Comparison of ENCODE assay signal across 14 cellular contexts in the genomic region with DNA sequence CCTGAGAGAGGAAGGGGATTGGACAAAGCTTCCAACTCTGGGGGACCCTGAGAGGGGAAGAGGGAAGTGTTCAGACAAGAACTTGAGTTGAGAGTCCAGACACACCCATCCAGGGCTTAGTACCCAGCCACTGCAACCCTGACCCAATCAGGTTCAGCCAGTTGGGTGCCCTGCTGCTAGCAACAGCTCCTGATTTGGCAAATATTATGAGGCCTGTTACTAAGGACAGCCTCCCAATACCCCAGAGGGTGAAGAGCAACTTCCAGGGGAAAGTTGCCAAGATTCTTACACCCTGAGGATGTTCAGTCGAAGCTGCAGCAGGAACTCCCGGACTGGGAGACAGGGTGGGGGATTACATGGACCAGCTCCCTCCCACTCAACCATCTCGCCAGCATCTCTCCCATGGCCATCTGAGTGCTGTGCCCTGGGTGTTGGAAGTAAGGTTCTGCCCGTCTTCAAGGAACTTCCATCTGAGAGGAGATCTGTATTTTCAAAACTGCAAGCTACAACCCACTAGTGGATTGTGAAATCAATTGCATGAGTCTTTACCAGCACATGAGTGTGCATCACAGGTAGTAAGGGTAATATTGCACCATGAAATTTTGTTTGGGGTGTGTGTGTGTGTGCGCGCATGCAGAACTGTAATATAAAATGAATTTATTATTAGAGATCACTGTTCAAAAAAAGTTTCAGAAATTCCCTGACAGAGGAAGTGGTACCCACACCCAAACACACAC. TPM values are rescaled to one million over a fixed set of nuclear protein-coding genes. Genes with fewer than 3 reads are reported as not detected.
DNase-seq lines count a peak whose midpoint lies in the region; ATAC-seq and TF ChIP-seq lines count a peak whose summit lies in the region.
"Had no signal": no experiment of that assay in that cellular context is flagged by ENCODE, and none has a peak within 500 bp of the region (broad histone marks: within the 10 kb centered on the region; RNA-seq: fewer than 3 reads in every experiment).

No MANE protein-coding gene starts in this region.

- H3K4me1 Mint-ChIP-seq in HFFc6 (ENCODE audit: low read depth): peaks cover 13% of the 10 kb centered on the region
- no peaks in the 10 kb centered on the region for H3K4me1 Mint-ChIP-seq in progenitor cell of endocrine pancreas (ENCODE audit: low read depth)
- H3K4me1 Mint-ChIP-seq: activated T-helper 17 cell treated with anti-CD3 and anti-CD28 coated beads, Interleukin-2, amount 50 U/mL, for 72 hours had no signal

- H3K4me3 ChIP-seq in fibroblast of the aortic adventitia (ENCODE audit: low read depth, low read length): no peak overlapping the region

- DNase-seq in HFFc6: peak; percentile 88
- peak; percentile 52 for DNase-seq in SK-MEL-5 (ENCODE audit: low read depth, low spot score)
- peak; percentile 43 for DNase-seq in fibroblast of the aortic adventitia (ENCODE audit: low read depth)
- no peak for DNase-seq in progenitor cell of endocrine pancreas (ENCODE audit: low spot score, unreplicated experiment)
- no peak for DNase-seq in COLO829 (ENCODE audit: low spot score)
- DNase-seq: activated CD4-positive, alpha-beta T cell treated with anti-CD3 and anti-CD28 coated beads for 1 hour; dermis blood vessel endothelial cell; stimulated activated naive CD8-positive, alpha-beta T cell treated with anti-CD3 and anti-CD28 coated beads, Interleukin-15, Interleukin-2, amounts not matched to agents 100 U/mL and 50 U/mL, for 24 hours had no signal

- no peak overlapping the region for H3K4me3 Mint-ChIP-seq in HFFc6
- no peak overlapping the region for H3K4me3 Mint-ChIP-seq in progenitor cell of endocrine pancreas (ENCODE audit: low read depth)
- H3K4me3 Mint-ChIP-seq: activated T-helper 17 cell treated with anti-CD3 and anti-CD28 coated beads, Interleukin-2, amount 50 U/mL, for 72 hours; nephron had no signal

- in situ Hi-C loops in SK-MEL-5 (cut with HindIII; ENCODE audit: low pct_unique_long_range_greater_than_20kb, low sequenced_read_pairs): no loop called here

- H3K27me3 Mint-ChIP-seq in HFFc6 (ENCODE audit: insufficient read depth): peaks cover 7% of the 10 kb centered on the region
- H3K27me3 Mint-ChIP-seq in progenitor cell of endocrine pancreas: peaks cover 5% of the 10 kb centered on the region

- H3K27ac Mint-ChIP-seq in HFFc6 (peak overlapping the region; percentile 81), progenitor cell of endocrine pancreas (peak overlapping the region; percentile 23)
- H3K27ac Mint-ChIP-seq: activated T-helper 17 cell treated with anti-CD3 and anti-CD28 coated beads, Interleukin-2, amount 50 U/mL, for 72 hours; nephron had no signal

- H3K36me3 Mint-ChIP-seq in HFFc6 (ENCODE audit: low read depth): no peaks in the 10 kb centered on the region
- H3K36me3 Mint-ChIP-seq in progenitor cell of endocrine pancreas (ENCODE audit: insufficient read depth): no peaks in the 10 kb centered on the region

- H3K9me3 Mint-ChIP-seq in HFFc6: no peaks in the 10 kb centered on the region
- H3K9me3 Mint-ChIP-seq in progenitor cell of endocrine pancreas (ENCODE audit: low read depth): peaks cover 5% of the 10 kb centered on the region
- H3K9me3 Mint-ChIP-seq: activated T-helper 17 cell treated with anti-CD3 and anti-CD28 coated beads, Interleukin-2, amount 50 U/mL, for 72 hours; nephron had no signal

- no peak for ATAC-seq in HG02884 (IDR thresholded peaks at IDR 0.05; ENCODE audit: unreplicated experiment)
- ATAC-seq in HG03135 (IDR thresholded peaks at IDR 0.05; ENCODE audit: unreplicated experiment): no peak
- ATAC-seq in GM18867 (IDR thresholded peaks at IDR 0.05; ENCODE audit: unreplicated experiment): no peak
- ATAC-seq: activated T-helper 17 cell treated with anti-CD3 and anti-CD28 coated beads, Interleukin-2, amount 50 U/mL, for 72 hours; stimulated activated naive CD8-positive, alpha-beta T cell treated with anti-CD3 and anti-CD28 coated beads, Interleukin-15, Interleukin-2, amounts not matched to agents 100 U/mL and 50 U/mL, for 24 hours had no signal

- TF ChIP-seq CTCF in HFFc6 (IDR thresholded peaks at IDR 0.05) (no peak), fibroblast of the aortic adventitia (IDR thresholded peaks at IDR 0.05; ENCODE audit: insufficient read depth, low read length) (no peak), progenitor cell of endocrine pancreas (IDR thresholded peaks at IDR 0.05; ENCODE audit: unreplicated experiment) (no peak)

RNA-seq across cellular contexts. Expression of gene KRT78, which starts 11.5 kb away (rescaled TPM):
- under 1 TPM in 1 of 6 experiments, not detected in 5; 0.30 TPM for total RNA-seq in HFFc6 (2021; fragmentation: NEBNext Ultra II Directional; extraction: Animal tissue kit (Norgen Biotek cat#: 25700))
- total RNA-seq in SK-MEL-5 (2014; rRNA removed; shearing (Covaris generic)): 0.34 TPM in 1 of 2 replicates, not detected in the other
- polyA plus RNA-seq in SK-MEL-5 (2015; cell fraction: cytosol; rRNA removed): not detected in 2 replicates
- polyA plus RNA-seq in SK-MEL-5 (2015; cell fraction: nucleus; rRNA removed): 0.08 TPM in 1 of 2 replicates, not detected in the other
- total RNA-seq in fibroblast of the aortic adventitia (ENCODE audit: low replicate concordance): not detected in 2 replicates
- total RNA-seq in progenitor cell of endocrine pancreas: not detected in 2 replicates
- total RNA-seq: activated T-helper 17 cell treated with anti-CD3 and anti-CD28 coated beads, Interleukin-2, amount 50 U/mL, for 72 hours; dermis blood vessel endothelial cell; H4 had no signal

RNA-seq across cellular contexts. Expression of gene KRT79, which starts 26.2 kb away (rescaled TPM):
- total RNA-seq in HFFc6 (2021; fragmentation: NEBNext Ultra II Directional; extraction: Animal tissue kit (Norgen Biotek cat#: 25700)): not detected
- not detected in 2 replicates for total RNA-seq in SK-MEL-5 (2014; rRNA removed; shearing (Covaris generic))
- not detected in 2 replicates for polyA plus RNA-seq in SK-MEL-5 (2015; cell fraction: cytosol; rRNA removed)
- polyA plus RNA-seq in SK-MEL-5 (2015; cell fraction: nucleus; rRNA removed): 0.81 TPM in 1 of 2 replicates, not detected in the other
- not detected in 2 replicates for total RNA-seq in fibroblast of the aortic adventitia (ENCODE audit: low replicate concordance)
- total RNA-seq in progenitor cell of endocrine pancreas: not detected in 2 replicates
- total RNA-seq: dermis blood vessel endothelial cell, H4 had no signal

RNA-seq across cellular contexts. Expression of gene KRT8, which starts 44.6 kb away (rescaled TPM):
- total RNA-seq in HFFc6 (2021; fragmentation: NEBNext Ultra II Directional; extraction: Animal tissue kit (Norgen Biotek cat#: 25700)): 10 to 100 TPM; 41.4 to 50.4 (median 44.8) TPM
- 0.96 TPM in 1 of 2 replicates, not detected in the other for total RNA-seq in SK-MEL-5 (2014; rRNA removed; shearing (Covaris generic))
- polyA plus RNA-seq in SK-MEL-5 (2015; cell fraction: cytosol; rRNA removed): 0.67 TPM in 1 of 2 replicates, not detected in the other
- polyA plus RNA-seq in SK-MEL-5 (2015; cell fraction: nucleus; rRNA removed): 0.65 and 1.7 TPM in 2 replicates
- total RNA-seq in fibroblast of the aortic adventitia (ENCODE audit: low replicate concordance) (5.4 and 15.4 TPM in 2 replicates), progenitor cell of endocrine pancreas (1,180 and 1,246 TPM in 2 replicates)

RNA-seq across cellular contexts. Expression of gene KRT4, which starts 46.4 kb away (rescaled TPM):
- under 1 TPM in 4 of 6 experiments, not detected in 2; 0.18 to 0.31 (median 0.30) TPM for total RNA-seq in HFFc6 (2021; fragmentation: NEBNext Ultra II Directional; extraction: Animal tissue kit (Norgen Biotek cat#: 25700))
- total RNA-seq in SK-MEL-5 (2014; rRNA removed; shearing (Covaris generic)): not detected in 2 replicates
- polyA plus RNA-seq in SK-MEL-5 (2015; cell fraction: cytosol; rRNA removed): not detected in 2 replicates
- polyA plus RNA-seq in SK-MEL-5 (2015; cell fraction: nucleus; rRNA removed): not detected in 2 replicates
- total RNA-seq in fibroblast of the aortic adventitia (ENCODE audit: low replicate concordance) (not detected in 2 replicates), progenitor cell of endocrine pancreas (0.29 and 0.38 TPM in 2 replicates)
- total RNA-seq: activated T-helper 17 cell treated with anti-CD3 and anti-CD28 coated beads, Interleukin-2, amount 50 U/mL, for 72 hours; dermis blood vessel endothelial cell; H4 had no signal

Comparison
In these comparisons a context has a peak if more than half of its experiments do, and no peak if none do; other contexts are left out.
1. DNase-seq: peak in HFFc6 (single experiment), SK-MEL-5 (single experiment) and fibroblast of the aortic adventitia (single experiment); none in progenitor cell of endocrine pancreas (single experiment) and COLO829 (single experiment).
2. RNA of gene KRT8, which starts 44.6 kb away (total RNA-seq): 1,180 to 1,246 TPM in progenitor cell of endocrine pancreas; 41.4 to 50.4 TPM in HFFc6, 5.4 to 15.4 TPM in fibroblast of the aortic adventitia and 0.96 TPM in SK-MEL-5; every median in the first group is over 10 times any median in the second.